In the genomic region with DNA sequence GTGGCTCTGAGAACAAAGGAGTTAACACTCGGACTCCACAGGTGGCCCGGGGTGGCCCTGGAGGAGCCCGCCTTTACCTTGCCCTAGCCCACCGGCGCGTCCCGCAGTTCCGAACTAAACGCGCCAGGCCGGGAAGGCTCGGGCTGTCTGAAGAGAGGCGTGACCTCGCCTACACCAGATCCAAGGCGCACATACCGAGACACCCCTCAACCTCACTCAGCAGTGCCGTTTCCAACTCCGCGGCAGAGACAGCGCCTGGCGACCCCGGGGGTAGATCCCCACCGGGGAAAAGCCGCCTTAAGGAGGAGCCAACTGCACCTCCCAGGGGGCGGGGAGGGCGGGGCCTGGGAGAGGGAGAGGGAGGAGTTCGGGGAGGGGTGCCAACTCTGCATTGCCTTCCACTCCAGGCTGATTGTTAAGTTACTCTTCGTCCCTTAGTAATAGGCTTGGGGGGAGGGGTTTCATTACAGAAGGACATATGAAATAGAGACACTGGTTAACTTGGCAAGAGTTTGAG, we compare ENCODE assay signal across 1 cellular context.
A peak's percentile ranks its signal among the peaks of the same experiment; 100 is the strongest.
TF ChIP-seq lines count a peak whose summit lies in the region.

A gene (minus strand): TSS at position 272 of the 517 bp plus-strand sequence. CDS start 1,408 bp downstream, outside the sequence.

TF ChIP-seq in GM12878, 131 proteins besides CTCF, POLR2A, EP300 and RAD21 (continued from another document):
- TF ChIP-seq EZH2 (IDR thresholded peaks at IDR 0.05; ENCODE audit: borderline replicate concordance, control insufficient read depth, low read depth, low read length): no peak
- TF ChIP-seq SREBF2 (IDR thresholded peaks at IDR 0.05; ENCODE audit: low read length): no peak
- TF ChIP-seq POLR2AphosphoS5 (IDR thresholded peaks at IDR 0.05; ENCODE audit: low read length): 0 out of 2 replicates have a peak, but pooled peaks have one; percentile 70
- TF ChIP-seq NFIC (IDR thresholded peaks at IDR 0.05; ENCODE audit: low read depth, low read length): no peak
- TF ChIP-seq, protein P1, sequence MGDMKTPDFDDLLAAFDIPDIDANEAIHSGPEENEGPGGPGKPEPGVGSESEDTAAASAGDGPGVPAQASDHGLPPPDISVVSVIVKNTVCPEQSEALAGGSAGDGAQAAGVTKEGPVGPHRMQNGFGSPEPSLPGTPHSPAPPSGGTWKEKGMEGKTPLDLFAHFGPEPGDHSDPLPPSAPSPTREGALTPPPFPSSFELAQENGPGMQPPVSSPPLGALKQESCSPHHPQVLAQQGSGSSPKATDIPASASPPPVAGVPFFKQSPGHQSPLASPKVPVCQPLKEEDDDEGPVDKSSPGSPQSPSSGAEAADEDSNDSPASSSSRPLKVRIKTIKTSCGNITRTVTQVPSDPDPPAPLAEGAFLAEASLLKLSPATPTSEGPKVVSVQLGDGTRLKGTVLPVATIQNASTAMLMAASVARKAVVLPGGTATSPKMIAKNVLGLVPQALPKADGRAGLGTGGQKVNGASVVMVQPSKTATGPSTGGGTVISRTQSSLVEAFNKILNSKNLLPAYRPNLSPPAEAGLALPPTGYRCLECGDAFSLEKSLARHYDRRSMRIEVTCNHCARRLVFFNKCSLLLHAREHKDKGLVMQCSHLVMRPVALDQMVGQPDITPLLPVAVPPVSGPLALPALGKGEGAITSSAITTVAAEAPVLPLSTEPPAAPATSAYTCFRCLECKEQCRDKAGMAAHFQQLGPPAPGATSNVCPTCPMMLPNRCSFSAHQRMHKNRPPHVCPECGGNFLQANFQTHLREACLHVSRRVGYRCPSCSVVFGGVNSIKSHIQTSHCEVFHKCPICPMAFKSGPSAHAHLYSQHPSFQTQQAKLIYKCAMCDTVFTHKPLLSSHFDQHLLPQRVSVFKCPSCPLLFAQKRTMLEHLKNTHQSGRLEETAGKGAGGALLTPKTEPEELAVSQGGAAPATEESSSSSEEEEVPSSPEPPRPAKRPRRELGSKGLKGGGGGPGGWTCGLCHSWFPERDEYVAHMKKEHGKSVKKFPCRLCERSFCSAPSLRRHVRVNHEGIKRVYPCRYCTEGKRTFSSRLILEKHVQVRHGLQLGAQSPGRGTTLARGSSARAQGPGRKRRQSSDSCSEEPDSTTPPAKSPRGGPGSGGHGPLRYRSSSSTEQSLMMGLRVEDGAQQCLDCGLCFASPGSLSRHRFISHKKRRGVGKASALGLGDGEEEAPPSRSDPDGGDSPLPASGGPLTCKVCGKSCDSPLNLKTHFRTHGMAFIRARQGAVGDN (IDR thresholded peaks at IDR 0.05): no peak
- TF ChIP-seq, protein P2, sequence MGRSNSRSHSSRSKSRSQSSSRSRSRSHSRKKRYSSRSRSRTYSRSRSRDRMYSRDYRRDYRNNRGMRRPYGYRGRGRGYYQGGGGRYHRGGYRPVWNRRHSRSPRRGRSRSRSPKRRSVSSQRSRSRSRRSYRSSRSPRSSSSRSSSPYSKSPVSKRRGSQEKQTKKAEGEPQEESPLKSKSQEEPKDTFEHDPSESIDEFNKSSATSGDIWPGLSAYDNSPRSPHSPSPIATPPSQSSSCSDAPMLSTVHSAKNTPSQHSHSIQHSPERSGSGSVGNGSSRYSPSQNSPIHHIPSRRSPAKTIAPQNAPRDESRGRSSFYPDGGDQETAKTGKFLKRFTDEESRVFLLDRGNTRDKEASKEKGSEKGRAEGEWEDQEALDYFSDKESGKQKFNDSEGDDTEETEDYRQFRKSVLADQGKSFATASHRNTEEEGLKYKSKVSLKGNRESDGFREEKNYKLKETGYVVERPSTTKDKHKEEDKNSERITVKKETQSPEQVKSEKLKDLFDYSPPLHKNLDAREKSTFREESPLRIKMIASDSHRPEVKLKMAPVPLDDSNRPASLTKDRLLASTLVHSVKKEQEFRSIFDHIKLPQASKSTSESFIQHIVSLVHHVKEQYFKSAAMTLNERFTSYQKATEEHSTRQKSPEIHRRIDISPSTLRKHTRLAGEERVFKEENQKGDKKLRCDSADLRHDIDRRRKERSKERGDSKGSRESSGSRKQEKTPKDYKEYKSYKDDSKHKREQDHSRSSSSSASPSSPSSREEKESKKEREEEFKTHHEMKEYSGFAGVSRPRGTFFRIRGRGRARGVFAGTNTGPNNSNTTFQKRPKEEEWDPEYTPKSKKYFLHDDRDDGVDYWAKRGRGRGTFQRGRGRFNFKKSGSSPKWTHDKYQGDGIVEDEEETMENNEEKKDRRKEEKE (IDR thresholded peaks at IDR 0.05): no peak
- no peak for TF ChIP-seq GATAD2B (conservative IDR thresholded peaks at IDR 0.05; ENCODE audit: low read depth)
- peak; percentile 45; the same call in 1 of the 2 replicates for TF ChIP-seq MTA2 (IDR thresholded peaks at IDR 0.05; ENCODE audit: low read depth)
- TF ChIP-seq TCF12 (IDR thresholded peaks at IDR 0.05; ENCODE audit: low read depth, low read length): 0 out of 2 replicates have a peak, but pooled peaks have one; percentile 18
- TF ChIP-seq, protein P3, sequence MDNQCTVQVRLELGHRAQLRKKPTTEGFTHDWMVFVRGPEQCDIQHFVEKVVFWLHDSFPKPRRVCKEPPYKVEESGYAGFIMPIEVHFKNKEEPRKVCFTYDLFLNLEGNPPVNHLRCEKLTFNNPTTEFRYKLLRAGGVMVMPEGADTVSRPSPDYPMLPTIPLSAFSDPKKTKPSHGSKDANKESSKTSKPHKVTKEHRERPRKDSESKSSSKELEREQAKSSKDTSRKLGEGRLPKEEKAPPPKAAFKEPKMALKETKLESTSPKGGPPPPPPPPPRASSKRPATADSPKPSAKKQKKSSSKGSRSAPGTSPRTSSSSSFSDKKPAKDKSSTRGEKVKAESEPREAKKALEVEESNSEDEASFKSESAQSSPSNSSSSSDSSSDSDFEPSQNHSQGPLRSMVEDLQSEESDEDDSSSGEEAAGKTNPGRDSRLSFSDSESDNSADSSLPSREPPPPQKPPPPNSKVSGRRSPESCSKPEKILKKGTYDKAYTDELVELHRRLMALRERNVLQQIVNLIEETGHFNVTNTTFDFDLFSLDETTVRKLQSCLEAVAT (IDR thresholded peaks at IDR 0.05): 0 out of 2 replicates have a peak, but pooled peaks have one; percentile 48
- TF ChIP-seq RCOR1 (conservative IDR thresholded peaks at IDR 0.05; ENCODE audit: low read depth, low read length): no peak
- TF ChIP-seq, protein P4, sequence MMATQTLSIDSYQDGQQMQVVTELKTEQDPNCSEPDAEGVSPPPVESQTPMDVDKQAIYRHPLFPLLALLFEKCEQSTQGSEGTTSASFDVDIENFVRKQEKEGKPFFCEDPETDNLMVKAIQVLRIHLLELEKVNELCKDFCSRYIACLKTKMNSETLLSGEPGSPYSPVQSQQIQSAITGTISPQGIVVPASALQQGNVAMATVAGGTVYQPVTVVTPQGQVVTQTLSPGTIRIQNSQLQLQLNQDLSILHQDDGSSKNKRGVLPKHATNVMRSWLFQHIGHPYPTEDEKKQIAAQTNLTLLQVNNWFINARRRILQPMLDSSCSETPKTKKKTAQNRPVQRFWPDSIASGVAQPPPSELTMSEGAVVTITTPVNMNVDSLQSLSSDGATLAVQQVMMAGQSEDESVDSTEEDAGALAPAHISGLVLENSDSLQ (IDR thresholded peaks at IDR 0.05): no peak; the same call in 1 of the 2 replicates
- TF ChIP-seq SMC3 (IDR thresholded peaks at IDR 0.05; ENCODE audit: borderline replicate concordance, low read length): no peak
- peak; percentile 77; the same call in 1 of the 2 replicates for TF ChIP-seq PML (IDR thresholded peaks at IDR 0.05; ENCODE audit: low read length)
- TF ChIP-seq HCFC1 (IDR thresholded peaks at IDR 0.05; ENCODE audit: low read length): no peak
- no peak; the same call in 1 of the 2 replicates for TF ChIP-seq LARP7 (IDR thresholded peaks at IDR 0.05)
- TF ChIP-seq MYB (IDR thresholded peaks at IDR 0.05; ENCODE audit: borderline replicate concordance, low read depth, low read length): no peak
- TF ChIP-seq, protein P5, sequence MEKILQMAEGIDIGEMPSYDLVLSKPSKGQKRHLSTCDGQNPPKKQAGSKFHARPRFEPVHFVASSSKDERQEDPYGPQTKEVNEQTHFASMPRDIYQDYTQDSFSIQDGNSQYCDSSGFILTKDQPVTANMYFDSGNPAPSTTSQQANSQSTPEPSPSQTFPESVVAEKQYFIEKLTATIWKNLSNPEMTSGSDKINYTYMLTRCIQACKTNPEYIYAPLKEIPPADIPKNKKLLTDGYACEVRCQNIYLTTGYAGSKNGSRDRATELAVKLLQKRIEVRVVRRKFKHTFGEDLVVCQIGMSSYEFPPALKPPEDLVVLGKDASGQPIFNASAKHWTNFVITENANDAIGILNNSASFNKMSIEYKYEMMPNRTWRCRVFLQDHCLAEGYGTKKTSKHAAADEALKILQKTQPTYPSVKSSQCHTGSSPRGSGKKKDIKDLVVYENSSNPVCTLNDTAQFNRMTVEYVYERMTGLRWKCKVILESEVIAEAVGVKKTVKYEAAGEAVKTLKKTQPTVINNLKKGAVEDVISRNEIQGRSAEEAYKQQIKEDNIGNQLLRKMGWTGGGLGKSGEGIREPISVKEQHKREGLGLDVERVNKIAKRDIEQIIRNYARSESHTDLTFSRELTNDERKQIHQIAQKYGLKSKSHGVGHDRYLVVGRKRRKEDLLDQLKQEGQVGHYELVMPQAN (conservative IDR thresholded peaks at IDR 0.05): peak; percentile 17; the same call in 1 of the 2 replicates
- TF ChIP-seq IKZF2 (IDR thresholded peaks at IDR 0.05): peak; percentile 15 to 26; a peak in 2 of 4 replicates
- TF ChIP-seq ZNF24 (IDR thresholded peaks at IDR 0.05): no peak
- no peak for TF ChIP-seq EED (IDR thresholded peaks at IDR 0.05; ENCODE audit: low read depth)
- TF ChIP-seq BMI1 (IDR thresholded peaks at IDR 0.05; ENCODE audit: borderline replicate concordance): no peak
- no peak for TF ChIP-seq JUNB (IDR thresholded peaks at IDR 0.05)
- TF ChIP-seq SPI1 (IDR thresholded peaks at IDR 0.05; ENCODE audit: borderline replicate concordance, insufficient read depth, low read depth, low read length): no peak
- TF ChIP-seq, protein P6, sequence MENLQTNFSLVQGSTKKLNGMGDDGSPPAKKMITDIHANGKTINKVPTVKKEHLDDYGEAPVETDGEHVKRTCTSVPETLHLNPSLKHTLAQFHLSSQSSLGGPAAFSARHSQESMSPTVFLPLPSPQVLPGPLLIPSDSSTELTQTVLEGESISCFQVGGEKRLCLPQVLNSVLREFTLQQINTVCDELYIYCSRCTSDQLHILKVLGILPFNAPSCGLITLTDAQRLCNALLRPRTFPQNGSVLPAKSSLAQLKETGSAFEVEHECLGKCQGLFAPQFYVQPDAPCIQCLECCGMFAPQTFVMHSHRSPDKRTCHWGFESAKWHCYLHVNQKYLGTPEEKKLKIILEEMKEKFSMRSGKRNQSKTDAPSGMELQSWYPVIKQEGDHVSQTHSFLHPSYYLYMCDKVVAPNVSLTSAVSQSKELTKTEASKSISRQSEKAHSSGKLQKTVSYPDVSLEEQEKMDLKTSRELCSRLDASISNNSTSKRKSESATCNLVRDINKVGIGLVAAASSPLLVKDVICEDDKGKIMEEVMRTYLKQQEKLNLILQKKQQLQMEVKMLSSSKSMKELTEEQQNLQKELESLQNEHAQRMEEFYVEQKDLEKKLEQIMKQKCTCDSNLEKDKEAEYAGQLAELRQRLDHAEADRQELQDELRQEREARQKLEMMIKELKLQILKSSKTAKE (IDR thresholded peaks at IDR 0.05; ENCODE audit: low read depth, poor library complexity, severe bottlenecking): no peak
- TF ChIP-seq PAX5 (IDR thresholded peaks at IDR 0.05; ENCODE audit: borderline replicate concordance, low read depth, low read length): no peak
- TF ChIP-seq ATF7 (IDR thresholded peaks at IDR 0.05; ENCODE audit: low read depth): no peak
- TF ChIP-seq, protein P7, sequence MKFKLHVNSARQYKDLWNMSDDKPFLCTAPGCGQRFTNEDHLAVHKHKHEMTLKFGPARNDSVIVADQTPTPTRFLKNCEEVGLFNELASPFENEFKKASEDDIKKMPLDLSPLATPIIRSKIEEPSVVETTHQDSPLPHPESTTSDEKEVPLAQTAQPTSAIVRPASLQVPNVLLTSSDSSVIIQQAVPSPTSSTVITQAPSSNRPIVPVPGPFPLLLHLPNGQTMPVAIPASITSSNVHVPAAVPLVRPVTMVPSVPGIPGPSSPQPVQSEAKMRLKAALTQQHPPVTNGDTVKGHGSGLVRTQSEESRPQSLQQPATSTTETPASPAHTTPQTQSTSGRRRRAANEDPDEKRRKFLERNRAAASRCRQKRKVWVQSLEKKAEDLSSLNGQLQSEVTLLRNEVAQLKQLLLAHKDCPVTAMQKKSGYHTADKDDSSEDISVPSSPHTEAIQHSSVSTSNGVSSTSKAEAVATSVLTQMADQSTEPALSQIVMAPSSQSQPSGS (IDR thresholded peaks at IDR 0.05; ENCODE audit: low read length): no peak
- TF ChIP-seq CHD2 (IDR thresholded peaks at IDR 0.05; ENCODE audit: borderline replicate concordance, low read depth, low read length): no peak
- TF ChIP-seq CBX5 (IDR thresholded peaks at IDR 0.05; ENCODE audit: low read depth): no peak
- TF ChIP-seq HDAC2 (IDR thresholded peaks at IDR 0.05): no peak
- TF ChIP-seq NFYA (IDR thresholded peaks at IDR 0.05; ENCODE audit: borderline replicate concordance, low read depth, low read length): no peak
- TF ChIP-seq TBL1XR1 (IDR thresholded peaks at IDR 0.05; ENCODE audit: low read depth, low read length): no peak
- no peak for TF ChIP-seq BACH1 (IDR thresholded peaks at IDR 0.05; ENCODE audit: borderline replicate concordance)
- TF ChIP-seq TCF7 (IDR thresholded peaks at IDR 0.05; ENCODE audit: borderline replicate concordance): no peak
- TF ChIP-seq ZNF207 (IDR thresholded peaks at IDR 0.05; ENCODE audit: borderline replicate concordance): no peak
